37 cellular contexts compared by ENCODE assay signal in genomic region chr1:221525749-221526148, GRCh38.
A peak's percentile ranks its signal among the peaks of the same experiment; 100 is the strongest.
DNase-seq lines count a peak whose midpoint lies in the region; ATAC-seq, FAIRE-seq and TF ChIP-seq lines count a peak whose summit lies in the region.
"Had no signal": no experiment of that assay in that cellular context is flagged by ENCODE, and none has a peak within 500 bp of the region (broad histone marks: within the 10 kb centered on the region; RNA-seq: fewer than 3 reads in every experiment).

No MANE protein-coding gene starts in this region.

- no peak overlapping the region for H4K8ac ChIP-seq in mesenchymal stem cell (ENCODE audit: low read length)

- H3K9me3 Mint-ChIP-seq in MCF 10A (ENCODE audit: unreplicated experiment): no peaks in the 10 kb centered on the region
- peaks cover 10% of the 10 kb centered on the region for H3K9me3 Mint-ChIP-seq in natural killer cell treated with Interleukin-12 subunit alpha and Interleukin-12 subunit beta and Interleukin-15 and Interleukin-18, amount 100 ng/mL, for 72 hours
- H3K9me3 Mint-ChIP-seq: CD14-positive monocyte; CD4-positive, alpha-beta memory T cell; CD4-positive, alpha-beta T cell; CD8-positive, alpha-beta memory T cell; CD8-positive, alpha-beta T cell had no signal

- H3K27ac ChIP-seq in breast epithelium (no peak overlapping the region), right lobe of liver (no peak overlapping the region), HepG2 (ENCODE audit: extremely low read length, insufficient read depth, low read length) (no peak overlapping the region), mesenchymal stem cell (ENCODE audit: low read length, poor library complexity, severe bottlenecking) (no peak overlapping the region), gastroesophageal sphincter (no peak overlapping the region)
- H3K27ac ChIP-seq: 22Rv1; A549; BLaER1; BLaER1 treated with 17β-estradiol and CSF1 and Interleukin-3, amounts not matched to agents 10 nM and 100 nM; C4-2B had no signal

- intact Hi-C loops in MCF 10A (cut with micrococcal nuclease) (no loop called here), breast epithelium (cut with DNase I; ENCODE audit: low total_unique reads) (no loop called here), right lobe of liver (cut with DNase I) (no loop called here), HepG2 (cut with micrococcal nuclease; ENCODE audit: unreplicated experiment) (no loop called here)

- TF ChIP-seq POLR2A in breast epithelium (IDR thresholded peaks at IDR 0.05): no peak
- TF ChIP-seq POLR2A in right lobe of liver (IDR thresholded peaks at IDR 0.05): no peak
- TF ChIP-seq POLR2A in HepG2 (IDR thresholded peaks at IDR 0.05; ENCODE audit: insufficient read depth in 1 of 2, low read depth in 2 of 2, low read length in 2 of 2): no peak
- no peak for TF ChIP-seq POLR2A in gastroesophageal sphincter (IDR thresholded peaks at IDR 0.05)

- H3K79me2 ChIP-seq in HepG2 (ENCODE audit: insufficient read depth, low read length): no peaks in the 10 kb centered on the region

- H3K27ac Mint-ChIP-seq in MCF 10A (ENCODE audit: low read depth, unreplicated experiment): no peak overlapping the region
- peak overlapping the region in 1 of 2 donors; percentile 100 for H3K27ac Mint-ChIP-seq in natural killer cell treated with Interleukin-12 subunit alpha and Interleukin-12 subunit beta and Interleukin-15 and Interleukin-18, amount 100 ng/mL, for 72 hours
- H3K27ac Mint-ChIP-seq: B cell; CD14-positive monocyte; CD4-positive, alpha-beta memory T cell; CD4-positive, alpha-beta T cell; CD4-positive, CD25-positive, alpha-beta regulatory T cell; CD8-positive, alpha-beta memory T cell; CD8-positive, alpha-beta T cell had no signal

- FAIRE-seq in HepG2 (lab: Jason Lieb, UNC): no peak
- FAIRE-seq: A204.1, A549, D721Med had no signal

- no peak for TF ChIP-seq RAD21 in HepG2 (CRISPR knock-in tag; IDR thresholded peaks at IDR 0.05)

- H3K9ac ChIP-seq in HepG2 (ENCODE audit: insufficient read depth, low read depth, low read length) (no peak overlapping the region), mesenchymal stem cell (ENCODE audit: low read length) (no peak overlapping the region)
- H3K9ac ChIP-seq: BLaER1; BLaER1 treated with 17β-estradiol and CSF1 and Interleukin-3, amounts not matched to agents 10 nM and 100 nM had no signal

- H2AFZ ChIP-seq in HepG2 (ENCODE audit: low read length): no peak overlapping the region
- H2AFZ ChIP-seq in mesenchymal stem cell (ENCODE audit: low read depth, low read length): no peak overlapping the region

- DNase-seq in MCF 10A (ENCODE audit: unreplicated experiment): peak; percentile 38
- DNase-seq in breast epithelium (ENCODE audit: low spot score in 2 of 2): no peak
- no peak for DNase-seq in right lobe of liver
- DNase-seq in HepG2 (ENCODE audit: low spot score): no peak
- no peak for DNase-seq in left lobe of liver (ENCODE audit: low spot score)
- peak; percentile 30 for DNase-seq in mesenchymal stem cell
- DNase-seq in natural killer cell treated with Interleukin-12 subunit alpha and Interleukin-12 subunit beta and Interleukin-15 and Interleukin-18, amount 100 ng/mL, for 72 hours (ENCODE audit: low spot score): no peak
- DNase-seq: 8988T; ACHN; AML-193; BE2C; C1 segment of cervical spinal cord; Caco-2; Calu3; CD4-positive, alpha-beta memory T cell; CD4-positive, alpha-beta T cell; CD4-positive, CD25-positive, alpha-beta regulatory T cell; CD8-positive, alpha-beta memory T cell; CD8-positive, alpha-beta T cell; COR-L47; DMS 273 treated with DMSO at 0.1 percent for 48 hours; DMS153; DMS53; DMS79; DMS79 treated with DMSO at 0.1 percent for 48 hours; DND-41; EL had no signal

- H3K79me1 ChIP-seq in mesenchymal stem cell (replicated peaks; ENCODE audit: low read length, poor library complexity, severe bottlenecking): no peaks in the 10 kb centered on the region

- no peak overlapping the region for H3K4me3 Mint-ChIP-seq in MCF 10A (ENCODE audit: unreplicated experiment)
- H3K4me3 Mint-ChIP-seq in natural killer cell treated with Interleukin-12 subunit alpha and Interleukin-12 subunit beta and Interleukin-15 and Interleukin-18, amount 100 ng/mL, for 72 hours: no peak overlapping the region
- H3K4me3 Mint-ChIP-seq: B cell; CD14-positive monocyte; CD4-positive, alpha-beta T cell; CD4-positive, CD25-positive, alpha-beta regulatory T cell; CD8-positive, alpha-beta memory T cell; CD8-positive, alpha-beta T cell had no signal

- no peaks in the 10 kb centered on the region for H3K36me3 Mint-ChIP-seq in MCF 10A (ENCODE audit: insufficient read depth, unreplicated experiment)
- peaks cover 19% of the 10 kb centered on the region for H3K36me3 Mint-ChIP-seq in natural killer cell treated with Interleukin-12 subunit alpha and Interleukin-12 subunit beta and Interleukin-15 and Interleukin-18, amount 100 ng/mL, for 72 hours
- H3K36me3 Mint-ChIP-seq: CD14-positive monocyte; CD4-positive, alpha-beta memory T cell; CD4-positive, CD25-positive, alpha-beta regulatory T cell; CD8-positive, alpha-beta T cell had no signal

- peak; percentile 49 to 86 (median 70) for ATAC-seq in right lobe of liver
- no peak for ATAC-seq in HepG2
- ATAC-seq in left lobe of liver: peak; percentile 65
- ATAC-seq in natural killer cell treated with Interleukin-12 subunit alpha and Interleukin-12 subunit beta and Interleukin-15 and Interleukin-18, amount 100 ng/mL, for 72 hours: no peak
- ATAC-seq in gastroesophageal sphincter: no peak
- ATAC-seq: A549; CD8-positive, alpha-beta T cell had no signal

- no peaks in the 10 kb centered on the region for H3K36me3 ChIP-seq in breast epithelium
- H3K36me3 ChIP-seq in right lobe of liver: no peaks in the 10 kb centered on the region
- no peaks in the 10 kb centered on the region for H3K36me3 ChIP-seq in HepG2 (replicated peaks in 1 of 2; ENCODE audit: control insufficient read depth in 1 of 2, insufficient read depth in 2 of 2, low read length in 2 of 2)
- no peaks in the 10 kb centered on the region for H3K36me3 ChIP-seq in mesenchymal stem cell (ENCODE audit: control insufficient read depth in 1 of 2, insufficient read depth in 2 of 2, low read depth in 1 of 2, low read length in 2 of 2)
- no peaks in the 10 kb centered on the region for H3K36me3 ChIP-seq in gastroesophageal sphincter
- H3K36me3 ChIP-seq: BE2C; BLaER1; BLaER1 treated with 17β-estradiol and CSF1 and Interleukin-3, amounts not matched to agents 10 nM and 100 nM had no signal

- no peaks in the 10 kb centered on the region for H4K20me1 ChIP-seq in HepG2 (ENCODE audit: insufficient read depth, low read length)
- H4K20me1 ChIP-seq: BLaER1; BLaER1 treated with 17β-estradiol and CSF1 and Interleukin-3, amounts not matched to agents 10 nM and 100 nM had no signal

- H3K9me3 ChIP-seq in breast epithelium (no peaks in the 10 kb centered on the region), right lobe of liver (no peaks in the 10 kb centered on the region), HepG2 (ENCODE audit: low read length) (no peaks in the 10 kb centered on the region), mesenchymal stem cell (ENCODE audit: control insufficient read depth, low read length) (no peaks in the 10 kb centered on the region), gastroesophageal sphincter (no peaks in the 10 kb centered on the region)
- H3K9me3 ChIP-seq: A549; BE2C; BLaER1; BLaER1 treated with 17β-estradiol and CSF1 and Interleukin-3, amounts not matched to agents 10 nM and 100 nM; Caco-2 had no signal

- no peak overlapping the region for H2BK12ac ChIP-seq in mesenchymal stem cell (ENCODE audit: low read length in 2 of 2)

- H3K27me3 ChIP-seq in breast epithelium (no peaks in the 10 kb centered on the region), right lobe of liver (no peaks in the 10 kb centered on the region), HepG2 (ENCODE audit: control insufficient read depth in 1 of 2, insufficient read depth in 2 of 2, low read length in 2 of 2) (no peaks in the 10 kb centered on the region), mesenchymal stem cell (ENCODE audit: control insufficient read depth in 1 of 2, insufficient read depth in 1 of 2, low read length in 2 of 2) (no peaks in the 10 kb centered on the region), gastroesophageal sphincter (no peaks in the 10 kb centered on the region)
- H3K27me3 ChIP-seq: BE2C; BLaER1; BLaER1 treated with 17β-estradiol and CSF1 and Interleukin-3, amounts not matched to agents 10 nM and 100 nM had no signal

- H2AK5ac ChIP-seq in mesenchymal stem cell (ENCODE audit: low read length, severe bottlenecking): no peak overlapping the region

- TF ChIP-seq EP300 in HepG2 (IDR thresholded peaks at IDR 0.05; ENCODE audit: low read depth in 2 of 2, low read length in 2 of 2): no peak
- no peak for TF ChIP-seq EP300 in HepG2 (CRISPR knock-in tag; IDR thresholded peaks at IDR 0.05; ENCODE audit: borderline replicate concordance)
- TF ChIP-seq EP300 in gastroesophageal sphincter (IDR thresholded peaks at IDR 0.05): no peak

- 25% methylated on average over 2 of the region's 2 CpGs for whole genome bisulfite sequencing in right lobe of liver (ENCODE audit: insufficient coverage, low coverage, low lambda C conversion rate, missing lambda C conversion rate)
- WGBS in HepG2 (ENCODE audit: low lambda C conversion rate): 0% methylated on average over 2 of the region's 2 CpGs
- WGBS in mesenchymal stem cell: 50% methylated on average over 1 of the region's 2 CpGs
- WGBS in gastroesophageal sphincter (ENCODE audit: low coverage in 1 of 2), 2 donors: 65 to 70% methylated on average over 2 of the region's 2 CpGs

- in situ Hi-C loops in HepG2 (cut with HindIII; ENCODE audit: extremely low pct_ligation_motif_present, low pct_unique_long_range_greater_than_20kb): no loop called here

- H3K14ac ChIP-seq in mesenchymal stem cell (ENCODE audit: low read length in 2 of 2): no peak overlapping the region

- H2BK5ac ChIP-seq in mesenchymal stem cell (ENCODE audit: low read depth, low read length, poor library complexity, severe bottlenecking): no peak overlapping the region

- no peak overlapping the region for H4K91ac ChIP-seq in mesenchymal stem cell (ENCODE audit: low read length)

- H2BK120ac ChIP-seq in mesenchymal stem cell (ENCODE audit: low read depth, low read length): no peak overlapping the region

- H3K4me1 ChIP-seq in breast epithelium (no peaks in the 10 kb centered on the region), right lobe of liver (no peaks in the 10 kb centered on the region), HepG2 (ENCODE audit: insufficient read depth, low read length) (no peaks in the 10 kb centered on the region), mesenchymal stem cell (ENCODE audit: control insufficient read depth, insufficient read depth, low read depth, low read length) (no peaks in the 10 kb centered on the region), gastroesophageal sphincter (no peaks in the 10 kb centered on the region)
- H3K4me1 ChIP-seq: A549; BE2C; BLaER1; BLaER1 treated with 17β-estradiol and CSF1 and Interleukin-3, amounts not matched to agents 10 nM and 100 nM; Caco-2 had no signal

- H3K4me1 Mint-ChIP-seq in MCF 10A (ENCODE audit: insufficient read depth, unreplicated experiment): no peaks in the 10 kb centered on the region
- H3K4me1 Mint-ChIP-seq in natural killer cell treated with Interleukin-12 subunit alpha and Interleukin-12 subunit beta and Interleukin-15 and Interleukin-18, amount 100 ng/mL, for 72 hours (ENCODE audit: low read depth in 2 of 2): peaks cover 44 to 57% of the 10 kb centered on the region in 2 donors
- H3K4me1 Mint-ChIP-seq: B cell; CD14-positive monocyte; CD4-positive, alpha-beta memory T cell; CD4-positive, CD25-positive, alpha-beta regulatory T cell had no signal

- BruUV-seq in MCF 10A (replicated peaks; lab: Mats Ljungman, UMichigan) (no TSS peak), HepG2 (replicated peaks; lab: Mats Ljungman, UMichigan) (no TSS peak)

- H2BK15ac ChIP-seq in mesenchymal stem cell (ENCODE audit: low read depth, poor library complexity, severe bottlenecking): no peak overlapping the region

- POLR2A ChIA-PET in MCF 10A (lab: Yijun Ruan, JAX) (interaction anchor here (1.2 kb wide), 1 partner anchor 28 kb away, joined by 3 read pairs; no protein-coding TSS in a partner anchor), HepG2 (lab: Yijun Ruan, JAX) (no interaction called here)

- CTCF ChIA-PET in MCF 10A (lab: Yijun Ruan, JAX): interaction anchor here (0.9 to 2.4 kb wide), 4 partner anchors 42 to 484 kb away, joined by 3 to 15 read pairs (median 4); no protein-coding TSS in a partner anchor
- CTCF ChIA-PET in HepG2 (lab: Yijun Ruan, JAX; ENCODE audit: low intra/inter-chr PET ratio, low total read pairs): no interaction called here

- no peak overlapping the region for H3K23ac ChIP-seq in mesenchymal stem cell (ENCODE audit: low read length in 2 of 2)

- H3K18ac ChIP-seq in mesenchymal stem cell (ENCODE audit: low read depth in 1 of 2, low read length in 2 of 2): no peak overlapping the region

- H3K4ac ChIP-seq in mesenchymal stem cell (ENCODE audit: low read depth in 1 of 2, low read length in 2 of 2): no peak overlapping the region

- no peak for TF ChIP-seq CTCF in MCF 10A (IDR thresholded peaks at IDR 0.05; ENCODE audit: unreplicated experiment)
- TF ChIP-seq CTCF in breast epithelium (IDR thresholded peaks at IDR 0.05): no peak
- no peak for TF ChIP-seq CTCF in right lobe of liver (IDR thresholded peaks at IDR 0.05)
- no peak for TF ChIP-seq CTCF in HepG2 (CRISPR knock-in tag; IDR thresholded peaks at IDR 0.05)
- TF ChIP-seq CTCF in gastroesophageal sphincter (IDR thresholded peaks at IDR 0.05): no peak

- H3K4me2 ChIP-seq in HepG2 (ENCODE audit: low read depth, low read length) (no peak overlapping the region), mesenchymal stem cell (ENCODE audit: low read length, poor library complexity, severe bottlenecking) (no peak overlapping the region)
- H3K4me2 ChIP-seq: A549; BLaER1; BLaER1 treated with 17β-estradiol and CSF1 and Interleukin-3, amounts not matched to agents 10 nM and 100 nM had no signal

- no peak overlapping the region for H3K4me3 ChIP-seq in breast epithelium
- no peak overlapping the region for H3K4me3 ChIP-seq in right lobe of liver
- no peak overlapping the region for H3K4me3 ChIP-seq in HepG2 (replicated peaks in 1 of 3; ENCODE audit: insufficient read depth in 1 of 3, low read depth in 2 of 3, low read length in 3 of 3)
- no peak overlapping the region for H3K4me3 ChIP-seq in mesenchymal stem cell (ENCODE audit: insufficient read depth in 1 of 2, low read depth in 1 of 2, low read length in 2 of 2)
- no peak overlapping the region for H3K4me3 ChIP-seq in gastroesophageal sphincter
- H3K4me3 ChIP-seq: A549; BLaER1; BLaER1 treated with 17β-estradiol and CSF1 and Interleukin-3, amounts not matched to agents 10 nM and 100 nM had no signal

- no peaks in the 10 kb centered on the region for H3K27me3 Mint-ChIP-seq in MCF 10A (ENCODE audit: insufficient read depth, unreplicated experiment)
- peaks cover 0 to under 1% of the 10 kb centered on the region in 2 donors for H3K27me3 Mint-ChIP-seq in natural killer cell treated with Interleukin-12 subunit alpha and Interleukin-12 subunit beta and Interleukin-15 and Interleukin-18, amount 100 ng/mL, for 72 hours

Comparison
In these comparisons a context has a peak if more than half of its experiments do, and no peak if none do; other contexts are left out.
1. DNase-seq: peak in MCF 10A (single experiment) and mesenchymal stem cell (single experiment); none in breast epithelium (0 of 2), right lobe of liver (0 of 3), HepG2 (single experiment), left lobe of liver (single experiment) and natural killer cell treated with Interleukin-12 subunit alpha and Interleukin-12 subunit beta and Interleukin-15 and Interleukin-18, amount 100 ng/mL, for 72 hours (single experiment).
2. ATAC-seq: peak in right lobe of liver (4 of 4) and left lobe of liver (single experiment); none in HepG2 (single experiment), natural killer cell treated with Interleukin-12 subunit alpha and Interleukin-12 subunit beta and Interleukin-15 and Interleukin-18, amount 100 ng/mL, for 72 hours (0 of 2) and gastroesophageal sphincter (single experiment).